1 cellular context compared by ENCODE assay signal in the genomic region with DNA sequence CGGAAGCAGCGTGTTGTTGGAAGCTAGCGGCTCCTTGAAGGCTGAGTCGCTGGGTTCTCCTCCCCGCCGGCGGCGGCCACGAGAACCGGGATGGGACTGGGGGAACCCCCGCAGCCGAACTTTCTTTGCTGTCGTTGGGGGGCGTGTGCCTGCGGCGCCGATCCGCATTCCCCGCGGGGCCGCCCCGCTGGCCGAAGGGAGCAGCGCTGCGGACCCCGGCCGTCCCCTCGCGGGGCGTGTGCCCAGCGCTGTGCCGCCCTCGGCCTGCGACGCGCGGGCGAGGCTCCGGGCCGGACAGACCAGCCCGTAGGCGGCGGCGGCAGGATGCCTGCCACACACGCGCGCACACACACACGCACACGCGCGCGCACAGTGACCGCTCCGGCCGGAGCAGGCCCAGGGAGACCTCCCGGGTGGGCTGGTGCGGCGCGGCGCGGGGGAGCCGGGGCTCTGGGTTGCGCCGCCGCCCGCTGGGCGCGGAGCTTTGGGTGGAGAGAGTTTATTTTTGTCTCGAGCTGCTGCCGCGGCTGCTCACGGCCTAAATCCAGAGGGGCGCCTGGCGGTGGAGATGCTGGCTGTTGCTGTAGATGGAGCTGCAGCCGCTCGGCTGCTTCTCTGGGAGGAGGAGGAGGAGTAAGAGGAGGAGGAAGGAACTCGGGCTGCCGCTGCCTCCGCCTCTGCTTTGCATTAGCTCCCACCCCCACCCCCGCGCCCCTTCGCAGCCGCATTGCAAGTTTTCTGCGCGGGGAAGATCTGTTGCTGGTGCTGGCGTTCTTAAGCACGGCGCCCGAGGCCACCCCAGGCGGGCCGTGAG.
TF ChIP-seq lines count a peak whose summit lies in the region.

A gene with protein sequence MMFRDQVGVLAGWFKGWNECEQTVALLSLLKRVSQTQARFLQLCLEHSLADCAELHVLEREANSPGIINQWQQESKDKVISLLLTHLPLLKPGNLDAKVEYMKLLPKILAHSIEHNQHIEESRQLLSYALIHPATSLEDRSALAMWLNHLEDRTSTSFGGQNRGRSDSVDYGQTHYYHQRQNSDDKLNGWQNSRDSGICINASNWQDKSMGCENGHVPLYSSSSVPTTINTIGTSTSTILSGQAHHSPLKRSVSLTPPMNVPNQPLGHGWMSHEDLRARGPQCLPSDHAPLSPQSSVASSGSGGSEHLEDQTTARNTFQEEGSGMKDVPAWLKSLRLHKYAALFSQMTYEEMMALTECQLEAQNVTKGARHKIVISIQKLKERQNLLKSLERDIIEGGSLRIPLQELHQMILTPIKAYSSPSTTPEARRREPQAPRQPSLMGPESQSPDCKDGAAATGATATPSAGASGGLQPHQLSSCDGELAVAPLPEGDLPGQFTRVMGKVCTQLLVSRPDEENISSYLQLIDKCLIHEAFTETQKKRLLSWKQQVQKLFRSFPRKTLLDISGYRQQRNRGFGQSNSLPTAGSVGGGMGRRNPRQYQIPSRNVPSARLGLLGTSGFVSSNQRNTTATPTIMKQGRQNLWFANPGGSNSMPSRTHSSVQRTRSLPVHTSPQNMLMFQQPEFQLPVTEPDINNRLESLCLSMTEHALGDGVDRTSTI (plus strand): TSS at position 719 of the 814 bp plus-strand sequence. CDS start 789 bp downstream, outside the sequence.

TF ChIP-seq in K562, 482 proteins besides CTCF, POLR2A, EP300 and RAD21 (continued from another document and continues in another):
- TF ChIP-seq, protein P1, sequence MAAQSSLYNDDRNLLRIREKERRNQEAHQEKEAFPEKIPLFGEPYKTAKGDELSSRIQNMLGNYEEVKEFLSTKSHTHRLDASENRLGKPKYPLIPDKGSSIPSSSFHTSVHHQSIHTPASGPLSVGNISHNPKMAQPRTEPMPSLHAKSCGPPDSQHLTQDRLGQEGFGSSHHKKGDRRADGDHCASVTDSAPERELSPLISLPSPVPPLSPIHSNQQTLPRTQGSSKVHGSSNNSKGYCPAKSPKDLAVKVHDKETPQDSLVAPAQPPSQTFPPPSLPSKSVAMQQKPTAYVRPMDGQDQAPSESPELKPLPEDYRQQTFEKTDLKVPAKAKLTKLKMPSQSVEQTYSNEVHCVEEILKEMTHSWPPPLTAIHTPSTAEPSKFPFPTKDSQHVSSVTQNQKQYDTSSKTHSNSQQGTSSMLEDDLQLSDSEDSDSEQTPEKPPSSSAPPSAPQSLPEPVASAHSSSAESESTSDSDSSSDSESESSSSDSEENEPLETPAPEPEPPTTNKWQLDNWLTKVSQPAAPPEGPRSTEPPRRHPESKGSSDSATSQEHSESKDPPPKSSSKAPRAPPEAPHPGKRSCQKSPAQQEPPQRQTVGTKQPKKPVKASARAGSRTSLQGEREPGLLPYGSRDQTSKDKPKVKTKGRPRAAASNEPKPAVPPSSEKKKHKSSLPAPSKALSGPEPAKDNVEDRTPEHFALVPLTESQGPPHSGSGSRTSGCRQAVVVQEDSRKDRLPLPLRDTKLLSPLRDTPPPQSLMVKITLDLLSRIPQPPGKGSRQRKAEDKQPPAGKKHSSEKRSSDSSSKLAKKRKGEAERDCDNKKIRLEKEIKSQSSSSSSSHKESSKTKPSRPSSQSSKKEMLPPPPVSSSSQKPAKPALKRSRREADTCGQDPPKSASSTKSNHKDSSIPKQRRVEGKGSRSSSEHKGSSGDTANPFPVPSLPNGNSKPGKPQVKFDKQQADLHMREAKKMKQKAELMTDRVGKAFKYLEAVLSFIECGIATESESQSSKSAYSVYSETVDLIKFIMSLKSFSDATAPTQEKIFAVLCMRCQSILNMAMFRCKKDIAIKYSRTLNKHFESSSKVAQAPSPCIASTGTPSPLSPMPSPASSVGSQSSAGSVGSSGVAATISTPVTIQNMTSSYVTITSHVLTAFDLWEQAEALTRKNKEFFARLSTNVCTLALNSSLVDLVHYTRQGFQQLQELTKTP (IDR thresholded peaks at IDR 0.05; ENCODE audit: low read depth in 1 of 2, partially characterized antibody in 2 of 2) = no peak
- TF ChIP-seq, protein P2, sequence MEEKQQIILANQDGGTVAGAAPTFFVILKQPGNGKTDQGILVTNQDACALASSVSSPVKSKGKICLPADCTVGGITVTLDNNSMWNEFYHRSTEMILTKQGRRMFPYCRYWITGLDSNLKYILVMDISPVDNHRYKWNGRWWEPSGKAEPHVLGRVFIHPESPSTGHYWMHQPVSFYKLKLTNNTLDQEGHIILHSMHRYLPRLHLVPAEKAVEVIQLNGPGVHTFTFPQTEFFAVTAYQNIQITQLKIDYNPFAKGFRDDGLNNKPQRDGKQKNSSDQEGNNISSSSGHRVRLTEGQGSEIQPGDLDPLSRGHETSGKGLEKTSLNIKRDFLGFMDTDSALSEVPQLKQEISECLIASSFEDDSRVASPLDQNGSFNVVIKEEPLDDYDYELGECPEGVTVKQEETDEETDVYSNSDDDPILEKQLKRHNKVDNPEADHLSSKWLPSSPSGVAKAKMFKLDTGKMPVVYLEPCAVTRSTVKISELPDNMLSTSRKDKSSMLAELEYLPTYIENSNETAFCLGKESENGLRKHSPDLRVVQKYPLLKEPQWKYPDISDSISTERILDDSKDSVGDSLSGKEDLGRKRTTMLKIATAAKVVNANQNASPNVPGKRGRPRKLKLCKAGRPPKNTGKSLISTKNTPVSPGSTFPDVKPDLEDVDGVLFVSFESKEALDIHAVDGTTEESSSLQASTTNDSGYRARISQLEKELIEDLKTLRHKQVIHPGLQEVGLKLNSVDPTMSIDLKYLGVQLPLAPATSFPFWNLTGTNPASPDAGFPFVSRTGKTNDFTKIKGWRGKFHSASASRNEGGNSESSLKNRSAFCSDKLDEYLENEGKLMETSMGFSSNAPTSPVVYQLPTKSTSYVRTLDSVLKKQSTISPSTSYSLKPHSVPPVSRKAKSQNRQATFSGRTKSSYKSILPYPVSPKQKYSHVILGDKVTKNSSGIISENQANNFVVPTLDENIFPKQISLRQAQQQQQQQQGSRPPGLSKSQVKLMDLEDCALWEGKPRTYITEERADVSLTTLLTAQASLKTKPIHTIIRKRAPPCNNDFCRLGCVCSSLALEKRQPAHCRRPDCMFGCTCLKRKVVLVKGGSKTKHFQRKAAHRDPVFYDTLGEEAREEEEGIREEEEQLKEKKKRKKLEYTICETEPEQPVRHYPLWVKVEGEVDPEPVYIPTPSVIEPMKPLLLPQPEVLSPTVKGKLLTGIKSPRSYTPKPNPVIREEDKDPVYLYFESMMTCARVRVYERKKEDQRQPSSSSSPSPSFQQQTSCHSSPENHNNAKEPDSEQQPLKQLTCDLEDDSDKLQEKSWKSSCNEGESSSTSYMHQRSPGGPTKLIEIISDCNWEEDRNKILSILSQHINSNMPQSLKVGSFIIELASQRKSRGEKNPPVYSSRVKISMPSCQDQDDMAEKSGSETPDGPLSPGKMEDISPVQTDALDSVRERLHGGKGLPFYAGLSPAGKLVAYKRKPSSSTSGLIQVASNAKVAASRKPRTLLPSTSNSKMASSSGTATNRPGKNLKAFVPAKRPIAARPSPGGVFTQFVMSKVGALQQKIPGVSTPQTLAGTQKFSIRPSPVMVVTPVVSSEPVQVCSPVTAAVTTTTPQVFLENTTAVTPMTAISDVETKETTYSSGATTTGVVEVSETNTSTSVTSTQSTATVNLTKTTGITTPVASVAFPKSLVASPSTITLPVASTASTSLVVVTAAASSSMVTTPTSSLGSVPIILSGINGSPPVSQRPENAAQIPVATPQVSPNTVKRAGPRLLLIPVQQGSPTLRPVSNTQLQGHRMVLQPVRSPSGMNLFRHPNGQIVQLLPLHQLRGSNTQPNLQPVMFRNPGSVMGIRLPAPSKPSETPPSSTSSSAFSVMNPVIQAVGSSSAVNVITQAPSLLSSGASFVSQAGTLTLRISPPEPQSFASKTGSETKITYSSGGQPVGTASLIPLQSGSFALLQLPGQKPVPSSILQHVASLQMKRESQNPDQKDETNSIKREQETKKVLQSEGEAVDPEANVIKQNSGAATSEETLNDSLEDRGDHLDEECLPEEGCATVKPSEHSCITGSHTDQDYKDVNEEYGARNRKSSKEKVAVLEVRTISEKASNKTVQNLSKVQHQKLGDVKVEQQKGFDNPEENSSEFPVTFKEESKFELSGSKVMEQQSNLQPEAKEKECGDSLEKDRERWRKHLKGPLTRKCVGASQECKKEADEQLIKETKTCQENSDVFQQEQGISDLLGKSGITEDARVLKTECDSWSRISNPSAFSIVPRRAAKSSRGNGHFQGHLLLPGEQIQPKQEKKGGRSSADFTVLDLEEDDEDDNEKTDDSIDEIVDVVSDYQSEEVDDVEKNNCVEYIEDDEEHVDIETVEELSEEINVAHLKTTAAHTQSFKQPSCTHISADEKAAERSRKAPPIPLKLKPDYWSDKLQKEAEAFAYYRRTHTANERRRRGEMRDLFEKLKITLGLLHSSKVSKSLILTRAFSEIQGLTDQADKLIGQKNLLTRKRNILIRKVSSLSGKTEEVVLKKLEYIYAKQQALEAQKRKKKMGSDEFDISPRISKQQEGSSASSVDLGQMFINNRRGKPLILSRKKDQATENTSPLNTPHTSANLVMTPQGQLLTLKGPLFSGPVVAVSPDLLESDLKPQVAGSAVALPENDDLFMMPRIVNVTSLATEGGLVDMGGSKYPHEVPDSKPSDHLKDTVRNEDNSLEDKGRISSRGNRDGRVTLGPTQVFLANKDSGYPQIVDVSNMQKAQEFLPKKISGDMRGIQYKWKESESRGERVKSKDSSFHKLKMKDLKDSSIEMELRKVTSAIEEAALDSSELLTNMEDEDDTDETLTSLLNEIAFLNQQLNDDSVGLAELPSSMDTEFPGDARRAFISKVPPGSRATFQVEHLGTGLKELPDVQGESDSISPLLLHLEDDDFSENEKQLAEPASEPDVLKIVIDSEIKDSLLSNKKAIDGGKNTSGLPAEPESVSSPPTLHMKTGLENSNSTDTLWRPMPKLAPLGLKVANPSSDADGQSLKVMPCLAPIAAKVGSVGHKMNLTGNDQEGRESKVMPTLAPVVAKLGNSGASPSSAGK (IDR thresholded peaks at IDR 0.05) = no peak
- TF ChIP-seq ZNF445 (CRISPR knock-in tag; IDR thresholded peaks at IDR 0.05; ENCODE audit: low read depth) = no peak
- no peak for TF ChIP-seq CEBPB (tag; IDR thresholded peaks at IDR 0.05)
- no peak for TF ChIP-seq JUND (IDR thresholded peaks at IDR 0.05; ENCODE audit: borderline replicate concordance, low read depth, low read length)
- TF ChIP-seq JUND (tag; IDR thresholded peaks at IDR 0.05; ENCODE audit: borderline replicate concordance, low read depth, low read length) = no peak
- no peak for TF ChIP-seq PTRF (tag; IDR thresholded peaks at IDR 0.05)
- TF ChIP-seq SLC30A9 (CRISPR knock-in tag; IDR thresholded peaks at IDR 0.05) = no peak
- TF ChIP-seq, protein P3, sequence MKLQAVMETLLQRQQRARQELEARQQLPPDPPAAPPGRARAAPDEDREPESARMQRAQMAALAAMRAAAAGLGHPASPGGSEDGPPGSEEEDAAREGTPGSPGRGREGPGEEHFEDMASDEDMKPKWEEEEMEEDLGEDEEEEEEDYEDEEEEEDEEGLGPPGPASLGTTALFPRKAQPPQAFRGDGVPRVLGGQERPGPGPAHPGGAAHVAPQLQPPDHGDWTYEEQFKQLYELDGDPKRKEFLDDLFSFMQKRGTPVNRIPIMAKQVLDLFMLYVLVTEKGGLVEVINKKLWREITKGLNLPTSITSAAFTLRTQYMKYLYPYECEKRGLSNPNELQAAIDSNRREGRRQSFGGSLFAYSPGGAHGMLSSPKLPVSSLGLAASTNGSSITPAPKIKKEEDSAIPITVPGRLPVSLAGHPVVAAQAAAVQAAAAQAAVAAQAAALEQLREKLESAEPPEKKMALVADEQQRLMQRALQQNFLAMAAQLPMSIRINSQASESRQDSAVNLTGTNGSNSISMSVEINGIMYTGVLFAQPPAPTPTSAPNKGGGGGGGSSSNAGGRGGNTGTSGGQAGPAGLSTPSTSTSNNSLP (IDR thresholded peaks at IDR 0.05; ENCODE audit: borderline replicate concordance, low read depth, low read length) = no peak
- TF ChIP-seq CBFA2T2 (conservative IDR thresholded peaks at IDR 0.05) = no peak
- TF ChIP-seq MED1 (CRISPR knock-in tag; IDR thresholded peaks at IDR 0.05; ENCODE audit: borderline replicate concordance) = no peak
- peak; percentile 16 for TF ChIP-seq TBP (optimal IDR thresholded peaks at IDR 0.05; ENCODE audit: low read depth, low read length)
- no peak for TF ChIP-seq ATF1 (CRISPR knock-in tag; IDR thresholded peaks at IDR 0.05)
- no peak for TF ChIP-seq ATF1 (tag; IDR thresholded peaks at IDR 0.05)
- no peak for TF ChIP-seq RAD51 (IDR thresholded peaks at IDR 0.05; ENCODE audit: borderline replicate concordance, low read depth)
- no peak for TF ChIP-seq BACH1 (tag; IDR thresholded peaks at IDR 0.05)
- no peak for TF ChIP-seq ZNF584 (CRISPR knock-in tag; IDR thresholded peaks at IDR 0.05; ENCODE audit: low read depth)
- no peak for TF ChIP-seq DNMT1 (IDR thresholded peaks at IDR 0.05)
- TF ChIP-seq, protein P4, sequence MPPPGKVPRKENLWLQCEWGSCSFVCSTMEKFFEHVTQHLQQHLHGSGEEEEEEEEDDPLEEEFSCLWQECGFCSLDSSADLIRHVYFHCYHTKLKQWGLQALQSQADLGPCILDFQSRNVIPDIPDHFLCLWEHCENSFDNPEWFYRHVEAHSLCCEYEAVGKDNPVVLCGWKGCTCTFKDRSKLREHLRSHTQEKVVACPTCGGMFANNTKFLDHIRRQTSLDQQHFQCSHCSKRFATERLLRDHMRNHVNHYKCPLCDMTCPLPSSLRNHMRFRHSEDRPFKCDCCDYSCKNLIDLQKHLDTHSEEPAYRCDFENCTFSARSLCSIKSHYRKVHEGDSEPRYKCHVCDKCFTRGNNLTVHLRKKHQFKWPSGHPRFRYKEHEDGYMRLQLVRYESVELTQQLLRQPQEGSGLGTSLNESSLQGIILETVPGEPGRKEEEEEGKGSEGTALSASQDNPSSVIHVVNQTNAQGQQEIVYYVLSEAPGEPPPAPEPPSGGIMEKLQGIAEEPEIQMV (tag; conservative IDR thresholded peaks at IDR 0.05; ENCODE audit: low read depth) = no peak
- no peak for TF ChIP-seq ZNF280A (IDR thresholded peaks at IDR 0.05; ENCODE audit: low read depth, partially characterized antibody)
- TF ChIP-seq FOXA1 (IDR thresholded peaks at IDR 0.05; ENCODE audit: borderline replicate concordance) = no peak
- TF ChIP-seq ZNF146 (CRISPR knock-in tag; IDR thresholded peaks at IDR 0.05; ENCODE audit: unreplicated experiment) = no peak
- no peak for TF ChIP-seq NCOA2 (IDR thresholded peaks at IDR 0.05; ENCODE audit: partially characterized antibody in 2 of 2)
- no peak for TF ChIP-seq ZNF347 (CRISPR knock-in tag; IDR thresholded peaks at IDR 0.05; ENCODE audit: low read depth)
- no peak for TF ChIP-seq BRD4 (IDR thresholded peaks at IDR 0.05)
- TF ChIP-seq NFIC (IDR thresholded peaks at IDR 0.05) = no peak
- no peak for TF ChIP-seq ZNF121 (CRISPR knock-in tag; conservative IDR thresholded peaks at IDR 0.05)
- TF ChIP-seq, protein P5, sequence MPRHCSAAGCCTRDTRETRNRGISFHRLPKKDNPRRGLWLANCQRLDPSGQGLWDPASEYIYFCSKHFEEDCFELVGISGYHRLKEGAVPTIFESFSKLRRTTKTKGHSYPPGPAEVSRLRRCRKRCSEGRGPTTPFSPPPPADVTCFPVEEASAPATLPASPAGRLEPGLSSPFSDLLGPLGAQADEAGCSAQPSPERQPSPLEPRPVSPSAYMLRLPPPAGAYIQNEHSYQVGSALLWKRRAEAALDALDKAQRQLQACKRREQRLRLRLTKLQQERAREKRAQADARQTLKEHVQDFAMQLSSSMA (CRISPR knock-in tag; IDR thresholded peaks at IDR 0.05) = no peak
